ENCODE assay signal across 9 cellular contexts in genomic region chr9:133844876-133845658, GRCh38.
DNase-seq lines count a peak whose midpoint lies in the region; ATAC-seq and TF ChIP-seq lines count a peak whose summit lies in the region.
"Had no signal": no experiment of that assay in that cellular context is flagged by ENCODE, and none has a peak within 500 bp of the region (broad histone marks: within the 10 kb centered on the region; RNA-seq: fewer than 3 reads in every experiment).

No MANE protein-coding gene starts in this region.

- H3K4me3 ChIP-seq in suprapubic skin = no peak overlapping the region

- no peaks in the 10 kb centered on the region for H3K9me3 ChIP-seq in suprapubic skin

- CTCF ChIA-PET in RWPE1 (lab: Yijun Ruan, JAX) = interaction anchor here (0.6 to 0.7 kb wide), 3 partner anchors 30 to 685 kb away, joined by 3 read pairs; no protein-coding TSS in a partner anchor

- peak overlapping the region; percentile 58 for H3K27ac ChIP-seq in RWPE1
- H3K27ac ChIP-seq in suprapubic skin = peak overlapping the region; percentile 1

- no peak for TF ChIP-seq POLR2A in suprapubic skin (IDR thresholded peaks at IDR 0.05)

- POLR2A ChIA-PET in RWPE1 (lab: Yijun Ruan, JAX; ENCODE audit: low non-redundant PET) = no interaction called here

- H3K4me1 ChIP-seq in suprapubic skin = peaks cover 42% of the 10 kb centered on the region

- no peaks in the 10 kb centered on the region for H3K27me3 ChIP-seq in suprapubic skin

- no peak for TF ChIP-seq EP300 in suprapubic skin (IDR thresholded peaks at IDR 0.05)

- no peaks in the 10 kb centered on the region for H3K36me3 ChIP-seq in suprapubic skin

- no peak for DNase-seq in RWPE1 (ENCODE audit: low spot score)
- peak; percentile 75 for DNase-seq in medulla oblongata (ENCODE audit: extremely low spot score)
- DNase-seq in suprapubic skin (ENCODE audit: low spot score in 2 of 2) = peak in 1 of 2 donors; percentile 82
- DNase-seq in NCI-H1694 (lab: John Stamatoyannopoulos, UW) = no peak
- DNase-seq in LoVo (ENCODE audit: low spot score) = no peak
- DNase-seq in NCI-H2196 (lab: John Stamatoyannopoulos, UW; ENCODE audit: unreplicated experiment) = no peak
- DNase-seq: NCI-H524 had no signal

- WGBS in suprapubic skin = 79% methylated on average over 18 of the region's 31 CpGs

- peak; percentile 15 for ATAC-seq in esophagus mucosa
- ATAC-seq in HG03159 (IDR thresholded peaks at IDR 0.05; ENCODE audit: unreplicated experiment) = no peak

- no peak for TF ChIP-seq CTCF in RWPE1 (conservative IDR thresholded peaks at IDR 0.05; ENCODE audit: low read depth)
- no peak for TF ChIP-seq CTCF in suprapubic skin (IDR thresholded peaks at IDR 0.05)
